ENCODE assay signal across 1 cellular context in genomic region chr2:227848586-227848985, GRCh38.
TF ChIP-seq lines count a peak whose summit lies in the region.

No MANE protein-coding gene starts in this region.

TF ChIP-seq in GM23338, 12 proteins besides CTCF, POLR2A, EP300 and RAD21 (continued from another document):
- TF ChIP-seq REST (IDR thresholded peaks at IDR 0.05; ENCODE audit: unreplicated experiment) (no peak), EZH2phosphoT487 (IDR thresholded peaks at IDR 0.05; ENCODE audit: unreplicated experiment) (no peak), ZNF114 (CRISPR knock-in tag; IDR thresholded peaks at IDR 0.05) (no peak)
TF ChIP-seq in GM23338: peak in this region for 0.
